In genomic region chr4:87057835-87058234, GRCh38 we compare ENCODE assay signal across 10 cellular contexts.
DNase-seq lines count a peak whose midpoint lies in the region; ATAC-seq and TF ChIP-seq lines count a peak whose summit lies in the region.
"Had no signal": no experiment of that assay in that cellular context is flagged by ENCODE, and none has a peak within 500 bp of the region (broad histone marks: within the 10 kb centered on the region; RNA-seq: fewer than 3 reads in every experiment).

No MANE protein-coding gene starts in this region.

- H3K9me2 ChIP-seq in HCT116 (ENCODE audit: insufficient read depth) (no peaks in the 10 kb centered on the region), SK-N-SH (no peaks in the 10 kb centered on the region)

- no peak for TF ChIP-seq POLR2A in HCT116 (IDR thresholded peaks at IDR 0.05; ENCODE audit: borderline replicate concordance, extremely low read depth, insufficient read depth, insufficient read length)

- POLR2A ChIA-PET in HCT116 (lab: Charles Lee) (no interaction called here), SK-N-SH (lab: Yijun Ruan, JAX) (no interaction called here)

- H3K27me3 ChIP-seq in HCT116 (ENCODE audit: insufficient read depth, low read length) = no peaks in the 10 kb centered on the region
- no peaks in the 10 kb centered on the region for H3K27me3 ChIP-seq in SK-N-SH (ENCODE audit: insufficient read depth)
- no peaks in the 10 kb centered on the region for H3K27me3 ChIP-seq in skeletal muscle satellite cell (ENCODE audit: control insufficient read depth, insufficient read depth, low read length)
- H3K27me3 ChIP-seq in effector memory CD4-positive, alpha-beta T cell (replicated peaks; ENCODE audit: control insufficient read depth, insufficient read depth, low read length, poor library complexity, severe bottlenecking) = no peaks in the 10 kb centered on the region
- H3K27me3 ChIP-seq: pancreas had no signal

- ATAC-seq in HCT116 = peak; percentile 14; the same call in 1 of the 2 replicates

- H3K4me2 ChIP-seq in HCT116 (ENCODE audit: low read length) (peak overlapping the region; percentile 36), SK-N-SH (peak overlapping the region; percentile 51; the same call in 1 of the 2 replicates), skeletal muscle satellite cell (ENCODE audit: low read length) (peak overlapping the region; percentile 11)

- DNase-seq in HCT116 (ENCODE audit: low read depth, low spot score) = no peak
- DNase-seq in SK-N-SH = no peak
- peak; percentile 47 for DNase-seq in fibroblast of mammary gland (ENCODE audit: low read depth)
- no peak for DNase-seq in effector memory CD4-positive, alpha-beta T cell
- no peak for DNase-seq in HUDEP-2 (lab: John Stamatoyannopoulos, UW; ENCODE audit: unreplicated experiment in 76 of 76)
- no peak for DNase-seq in NCI-H2196 treated with DMSO at 0.1 percent for 48 hours (lab: John Stamatoyannopoulos, UW; ENCODE audit: unreplicated experiment)
- DNase-seq: kidney glomerular epithelial cell, NCI-H774, pancreas had no signal

- H3K9me3 ChIP-seq in HCT116 (ENCODE audit: control insufficient read depth in 1 of 2, insufficient read depth in 1 of 2, low read depth in 1 of 2, low read length in 2 of 2) (no peaks in the 10 kb centered on the region), SK-N-SH (no peaks in the 10 kb centered on the region), skeletal muscle satellite cell (replicated peaks; ENCODE audit: low read length) (no peaks in the 10 kb centered on the region)
- no peaks in the 10 kb centered on the region for H3K9me3 ChIP-seq in effector memory CD4-positive, alpha-beta T cell (ENCODE audit: control insufficient read depth, low read length)
- H3K9me3 ChIP-seq: pancreas had no signal

- RAD21 ChIA-PET in HCT116 (lab: Charles Lee; ENCODE audit: low non-redundant PET in 1 of 2, low total read pairs in 2 of 2, uncharacterized antibody in 2 of 2, unreplicated experiment in 2 of 2) = no interaction called here

- TF ChIP-seq EP300 in SK-N-SH (IDR thresholded peaks at IDR 0.05; ENCODE audit: borderline replicate concordance in 1 of 2, low read depth in 1 of 2, low read length in 1 of 2) = no peak

- H3K4me3 ChIP-seq in HCT116 (replicated peaks in 1 of 2; ENCODE audit: low read depth in 1 of 2, low read length in 2 of 2) (no peak overlapping the region), SK-N-SH (ENCODE audit: low read depth in 2 of 2, low read length in 1 of 2) (no peak overlapping the region), fibroblast of mammary gland (ENCODE audit: control insufficient read depth, low read depth, low read length) (no peak overlapping the region), skeletal muscle satellite cell (ENCODE audit: low read length) (no peak overlapping the region)
- no peak overlapping the region for H3K4me3 ChIP-seq in effector memory CD4-positive, alpha-beta T cell (ENCODE audit: insufficient read depth, low read depth, low read length, poor library complexity, severe bottlenecking)
- H3K4me3 ChIP-seq: pancreas had no signal

- H3K36me3 ChIP-seq in HCT116 (ENCODE audit: control insufficient read depth in 1 of 2, insufficient read depth in 2 of 2, low read length in 2 of 2) (no peaks in the 10 kb centered on the region), SK-N-SH (replicated peaks in 1 of 2; ENCODE audit: control insufficient read depth in 1 of 2, insufficient read depth in 2 of 2, low read length in 1 of 2) (no peaks in the 10 kb centered on the region), skeletal muscle satellite cell (ENCODE audit: insufficient read depth, low read length) (no peaks in the 10 kb centered on the region)
- no peaks in the 10 kb centered on the region for H3K36me3 ChIP-seq in effector memory CD4-positive, alpha-beta T cell (ENCODE audit: control insufficient read depth, insufficient read depth, low read length)
- H3K36me3 ChIP-seq: pancreas had no signal

- no peaks in the 10 kb centered on the region for H3F3A ChIP-seq in SK-N-SH (replicated peaks; ENCODE audit: insufficient read depth)

- TF ChIP-seq RAD21 in HCT116 (IDR thresholded peaks at IDR 0.05; ENCODE audit: low read depth) = no peak
- no peak for TF ChIP-seq RAD21 in SK-N-SH (IDR thresholded peaks at IDR 0.05; ENCODE audit: low read length)

- TF ChIP-seq CTCF in HCT116 (IDR thresholded peaks at IDR 0.05 in 2 of 3, conservative IDR thresholded peaks at IDR 0.05 in 1 of 3; ENCODE audit: borderline replicate concordance in 1 of 3, insufficient read depth in 1 of 3, low read depth in 2 of 3, low read length in 2 of 3) = no peak
- TF ChIP-seq CTCF in SK-N-SH (IDR thresholded peaks at IDR 0.05) = no peak
- TF ChIP-seq CTCF in fibroblast of mammary gland (conservative IDR thresholded peaks at IDR 0.05; ENCODE audit: control insufficient read depth, insufficient read depth, low read depth, low read length) = no peak

- no TSS peak for BruUV-seq in HCT116 (replicated peaks; lab: Mats Ljungman, UMichigan)

- H3K79me2 ChIP-seq in HCT116 (ENCODE audit: insufficient read depth, low read length) (peaks cover 10% of the 10 kb centered on the region; the same call in 1 of the 2 replicates), SK-N-SH (ENCODE audit: insufficient read depth) (peaks cover 10% of the 10 kb centered on the region; the same call in 1 of the 2 replicates)

- H4K20me1 ChIP-seq in HCT116 (ENCODE audit: insufficient read depth) (no peaks in the 10 kb centered on the region), SK-N-SH (ENCODE audit: insufficient read depth) (peaks cover 3% of the 10 kb centered on the region; the same call in 1 of the 2 replicates)

- H3K4me1 ChIP-seq in HCT116 (ENCODE audit: control insufficient read depth in 1 of 2, insufficient read depth in 2 of 2, low read length in 2 of 2) (peaks cover 35 to 38% of the 10 kb centered on the region in 2 experiments), SK-N-SH (ENCODE audit: control insufficient read depth in 1 of 2, insufficient read depth in 2 of 2, low read depth in 1 of 2, low read length in 1 of 2) (peaks cover 2 to 4% of the 10 kb centered on the region in 2 experiments; a peak in 1 of 4 replicates), skeletal muscle satellite cell (ENCODE audit: control insufficient read depth, insufficient read depth, low read length) (peaks cover 41% of the 10 kb centered on the region)
- peaks cover 5% of the 10 kb centered on the region for H3K4me1 ChIP-seq in effector memory CD4-positive, alpha-beta T cell (ENCODE audit: control insufficient read depth, insufficient read depth, low read length, poor library complexity, severe bottlenecking)

- WGBS in SK-N-SH (ENCODE audit: low lambda C conversion rate) = 79% methylated on average over 6 of the region's 6 CpGs

- H3K9ac ChIP-seq in HCT116 (ENCODE audit: low read length) (no peak overlapping the region), SK-N-SH (no peak overlapping the region), skeletal muscle satellite cell (ENCODE audit: low read depth, low read length) (no peak overlapping the region)

- H2AFZ ChIP-seq in HCT116 (ENCODE audit: low read depth, low read length, poor library complexity, severe bottlenecking) = no peak overlapping the region
- no peak overlapping the region for H2AFZ ChIP-seq in SK-N-SH (ENCODE audit: low read depth)

- H3K27ac ChIP-seq in HCT116 (ENCODE audit: low read depth, low read length) = no peak overlapping the region
- H3K27ac ChIP-seq in SK-N-SH (ENCODE audit: low read depth in 2 of 2, low read length in 1 of 2) = no peak overlapping the region
- no peak overlapping the region for H3K27ac ChIP-seq in effector memory CD4-positive, alpha-beta T cell (ENCODE audit: insufficient read depth, low read length, poor library complexity, severe bottlenecking)

- intact Hi-C loops in HCT116 (cut with micrococcal nuclease) = no loop called here

- CTCF ChIA-PET in HCT116 (lab: Charles Lee) = no interaction called here
- CTCF ChIA-PET in SK-N-SH (lab: Yijun Ruan, JAX) = interaction anchor here (0.7 to 4.0 kb wide), 6 partner anchors 12 to 136 kb away, joined by 3 to 14 read pairs (median 3); no protein-coding TSS in a partner anchor

TF ChIP-seq in HCT116, 20 proteins besides CTCF, POLR2A, EP300 and RAD21:
- TF ChIP-seq SIN3A (IDR thresholded peaks at IDR 0.05; ENCODE audit: low read depth) = no peak
- TF ChIP-seq SP1 (IDR thresholded peaks at IDR 0.05; ENCODE audit: low read depth) = 0 out of 2 replicates have a peak, but pooled peaks have one; percentile 9

TF ChIP-seq in SK-N-SH, 30 proteins besides CTCF, POLR2A, EP300 and RAD21:
- TF ChIP-seq RXRA (IDR thresholded peaks at IDR 0.05; ENCODE audit: borderline replicate concordance, low read depth) = no peak
- TF ChIP-seq IRF3 (IDR thresholded peaks at IDR 0.05; ENCODE audit: low read depth, low read length) = no peak
- no peak for TF ChIP-seq ZBTB33 (IDR thresholded peaks at IDR 0.05; ENCODE audit: borderline replicate concordance, low read depth)
- no peak for TF ChIP-seq FOSL2 (IDR thresholded peaks at IDR 0.05; ENCODE audit: borderline replicate concordance, low read depth)
